Comparison of ENCODE assay signal across 1 cellular context in the genomic region with DNA sequence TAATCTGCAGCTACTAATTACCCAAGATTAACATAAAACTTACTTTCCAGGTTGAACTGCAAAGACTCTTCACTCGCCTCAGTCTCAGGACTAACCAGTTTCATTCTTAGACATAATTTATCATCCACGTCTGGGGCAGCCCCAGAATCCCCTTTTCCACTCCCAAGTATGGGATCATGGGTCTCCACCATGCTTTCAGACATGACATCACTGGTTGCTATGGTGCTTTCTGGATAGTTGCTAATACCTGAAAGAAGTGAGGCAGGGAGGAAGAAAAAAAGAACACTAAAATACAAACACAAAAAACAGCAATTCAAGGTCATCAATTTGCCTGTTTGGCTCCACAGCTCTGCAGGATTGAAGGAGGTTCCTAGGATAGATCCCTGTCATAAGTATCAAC.
TF ChIP-seq lines count a peak whose summit lies in the region.

No MANE protein-coding gene starts in this region.

TF ChIP-seq in WTC11, 78 proteins besides CTCF, POLR2A, EP300 and RAD21 (continued from another document):
- TF ChIP-seq FOXP4 (CRISPR knock-in tag; IDR thresholded peaks at IDR 0.05) (no peak), PRRX2 (CRISPR knock-in tag; IDR thresholded peaks at IDR 0.05) (no peak)
